ENCODE assay signal across 12 cellular contexts in genomic region chr9:94866770-94867169, GRCh38.
DNase-seq lines count a peak whose midpoint lies in the region; ATAC-seq and TF ChIP-seq lines count a peak whose summit lies in the region.
"Had no signal": no experiment of that assay in that cellular context is flagged by ENCODE, and none has a peak within 500 bp of the region (broad histone marks: within the 10 kb centered on the region; RNA-seq: fewer than 3 reads in every experiment).

No MANE protein-coding gene starts in this region.

- no peaks in the 10 kb centered on the region for H3K9me3 ChIP-seq in right atrium auricular region
- H3K9me3 ChIP-seq in ovary = no peaks in the 10 kb centered on the region

- TF ChIP-seq POLR2A in ovary (IDR thresholded peaks at IDR 0.05) = no peak

- DNase-seq in right atrium auricular region (ENCODE audit: low spot score) = no peak
- DNase-seq in Right ventricle myocardium superior = no peak
- no peak for DNase-seq in epithelial cell of prostate (ENCODE audit: low read depth, low spot score)
- no peak for DNase-seq in ovary
- no peak for DNase-seq in NCI-H446 (lab: John Stamatoyannopoulos, UW)
- no peak for DNase-seq in mucosa of gallbladder (ENCODE audit: low spot score)
- DNase-seq: activated CD4-positive, alpha-beta T cell treated with anti-CD3 and anti-CD28 coated beads, Interleukin-2, amount 50 U/mL, for 48 hours; stimulated activated CD4-positive, alpha-beta T cell treated with anti-CD3 and anti-CD28 coated beads, Interleukin-1b, Interleukin-23, amount 100 ng/mL, for 48 hours had no signal

- H3K4me3 Mint-ChIP-seq in stimulated activated memory B cell treated with anti-CD40 and anti-IgM and Interleukin-4, amounts not matched to agents 10 μg/mL and 1 μg/mL and 100 μg/mL, for 72 hours = no peak overlapping the region
- H3K4me3 Mint-ChIP-seq: activated naive CD8-positive, alpha-beta T cell; memory B cell had no signal

- no peaks in the 10 kb centered on the region for H3K9me3 Mint-ChIP-seq in stimulated activated memory B cell treated with anti-CD40 and anti-IgM and Interleukin-4, amounts not matched to agents 10 μg/mL and 1 μg/mL and 100 μg/mL, for 72 hours
- H3K9me3 Mint-ChIP-seq: memory B cell had no signal

- H3K4me3 ChIP-seq in right atrium auricular region (no peak overlapping the region), ovary (no peak overlapping the region)

- H3K4me1 ChIP-seq in right atrium auricular region (peaks cover 0 to 74% of the 10 kb centered on the region in 2 donors), ovary (ENCODE audit: insufficient read depth) (peaks cover 16% of the 10 kb centered on the region)

- no peak for TF ChIP-seq CTCF in right atrium auricular region (IDR thresholded peaks at IDR 0.05)
- no peak for TF ChIP-seq CTCF in ovary (IDR thresholded peaks at IDR 0.05)

- intact Hi-C loops in Right ventricle myocardium superior (cut with DNase I) (loop anchor here (5.0 kb wide), 1 partner anchor 136 kb away; no protein-coding TSS in a partner anchor), ovary (cut with DNase I) (loop anchor here in 1 of 4 donors (10.0 kb wide), 1 partner anchor 138 kb away; no protein-coding TSS in a partner anchor)

- H3K27ac ChIP-seq in right atrium auricular region (peak overlapping the region; percentile 79 to 86), epithelial cell of prostate (peak overlapping the region; percentile 87), ovary (peak overlapping the region; percentile 9 to 71)

- no peak for TF ChIP-seq EP300 in ovary (IDR thresholded peaks at IDR 0.05)

- peaks cover 6% of the 10 kb centered on the region for H3K36me3 Mint-ChIP-seq in stimulated activated memory B cell treated with anti-CD40 and anti-IgM and Interleukin-4, amounts not matched to agents 10 μg/mL and 1 μg/mL and 100 μg/mL, for 72 hours

- no peaks in the 10 kb centered on the region for H3K36me3 ChIP-seq in right atrium auricular region
- H3K36me3 ChIP-seq in ovary = no peaks in the 10 kb centered on the region

- no peaks in the 10 kb centered on the region for H3K27me3 Mint-ChIP-seq in stimulated activated memory B cell treated with anti-CD40 and anti-IgM and Interleukin-4, amounts not matched to agents 10 μg/mL and 1 μg/mL and 100 μg/mL, for 72 hours
- H3K27me3 Mint-ChIP-seq: memory B cell had no signal

- H3K27me3 ChIP-seq in right atrium auricular region = no peaks in the 10 kb centered on the region
- H3K27me3 ChIP-seq in ovary = no peaks in the 10 kb centered on the region

- no peak overlapping the region for H3K27ac Mint-ChIP-seq in stimulated activated memory B cell treated with anti-CD40 and anti-IgM and Interleukin-4, amounts not matched to agents 10 μg/mL and 1 μg/mL and 100 μg/mL, for 72 hours
- H3K27ac Mint-ChIP-seq: activated naive CD8-positive, alpha-beta T cell; memory B cell had no signal

- peaks cover 15% of the 10 kb centered on the region for H3K4me1 Mint-ChIP-seq in stimulated activated memory B cell treated with anti-CD40 and anti-IgM and Interleukin-4, amounts not matched to agents 10 μg/mL and 1 μg/mL and 100 μg/mL, for 72 hours

- ATAC-seq in Right ventricle myocardium superior (ENCODE audit: poor library complexity) = no peak
- ATAC-seq in stimulated activated memory B cell treated with anti-CD40 and anti-IgM and Interleukin-4, amounts not matched to agents 10 μg/mL and 1 μg/mL and 100 μg/mL, for 72 hours = no peak
- no peak for ATAC-seq in HG03439 (IDR thresholded peaks at IDR 0.05; ENCODE audit: unreplicated experiment)
